ENCODE assay signal across 16 cellular contexts in genomic region chr11:16030664-16031063, GRCh38.
DNase-seq lines count a peak whose midpoint lies in the region; ATAC-seq and TF ChIP-seq lines count a peak whose summit lies in the region.
"Had no signal": no experiment of that assay in that cellular context is flagged by ENCODE, and none has a peak within 500 bp of the region (broad histone marks: within the 10 kb centered on the region; RNA-seq: fewer than 3 reads in every experiment).

No MANE protein-coding gene starts in this region.

- no peak overlapping the region for H3K4me2 ChIP-seq in IMR-90 (ENCODE audit: low read depth, low read length)
- H3K4me2 ChIP-seq: BLaER1 had no signal

- H3K27ac ChIP-seq in A673 (ENCODE audit: low read depth, low read length, poor library complexity, severe bottlenecking) (peak overlapping the region; percentile 40), IMR-90 (ENCODE audit: insufficient read depth, low read length) (no peak overlapping the region)
- H3K27ac ChIP-seq: 22Rv1, BLaER1 had no signal

- H4K5ac ChIP-seq in IMR-90 (ENCODE audit: low read depth, low read length), result no peak overlapping the region

- no peak overlapping the region for H3K14ac ChIP-seq in IMR-90 (replicated peaks; ENCODE audit: low read depth, low read length)

- H2BK120ac ChIP-seq in IMR-90 (ENCODE audit: low read depth, low read length), result no peak overlapping the region

- POLR2A ChIA-PET in A673 (lab: Charles Lee; ENCODE audit: low non-redundant PET) (interaction anchor here (0.6 kb wide), 3 partner anchors 8 to 318 kb away, joined by 3 to 5 read pairs (median 4); no protein-coding TSS in a partner anchor), IMR-90 (lab: Charles Lee; ENCODE audit: unreplicated experiment) (no interaction called here), GM10248 (lab: Yijun Ruan, JAX) (no interaction called here)

- DNase-seq in A673 (ENCODE audit: low spot score) (no peak), IMR-90 (peak; percentile 12), OCI-M1 (lab: John Stamatoyannopoulos, UW) (peak; percentile 11), fibroblast of villous mesenchyme (ENCODE audit: low read depth) (peak; percentile 11), OCI-M2 (lab: John Stamatoyannopoulos, UW; ENCODE audit: unreplicated experiment) (no peak), HuH-7 (ENCODE audit: low spot score) (no peak), GM10248 (ENCODE audit: extremely low spot score) (no peak), Right ventricle myocardium inferior (ENCODE audit: missing footprints) (no peak)
- DNase-seq: AML-193; Caco-2; CD8-positive, alpha-beta memory T cell; DMS53; HCEC 1CT; HFFc6 had no signal

- intact Hi-C loops in A673 (cut with micrococcal nuclease; ENCODE audit: unreplicated experiment), result no loop called here
- intact Hi-C loops in IMR-90 (cut with micrococcal nuclease), result no loop called here
- intact Hi-C loops in Right ventricle myocardium inferior (cut with DNase I), result no loop called here

- H3K4me1 ChIP-seq in A673 (ENCODE audit: insufficient read depth, low read length, poor library complexity, severe bottlenecking) (peaks cover 13% of the 10 kb centered on the region), IMR-90 (ENCODE audit: control insufficient read depth, insufficient read depth, low read length) (0 out of 2 replicates have a peak, but pooled peaks cover 2% of the 10 kb centered on the region)
- H3K4me1 ChIP-seq: BLaER1, Caco-2 had no signal

- ATAC-seq in IMR-90 (ENCODE audit: low read depth), result peak; percentile 69
- no peak for ATAC-seq in Right ventricle myocardium inferior

- CTCF ChIA-PET in A673 (lab: Charles Lee) (no interaction called here), IMR-90 (lab: Yijun Ruan, JAX) (interaction anchor here (1.0 kb wide), 1 partner anchor 59 kb away, joined by 3 read pairs; no protein-coding TSS in a partner anchor), GM10248 (lab: Yijun Ruan, JAX) (interaction anchor here (1.1 to 2.2 kb wide), 3 partner anchors 10 to 17 kb away, joined by 3 to 6 read pairs (median 5); no protein-coding TSS in a partner anchor)

- H2BK15ac ChIP-seq in IMR-90 (ENCODE audit: low read depth, low read length), result no peak overlapping the region

- no TSS peak for BruUV-seq in A673 (replicated peaks; lab: Mats Ljungman, UMichigan)
- BruUV-seq in IMR-90 (replicated peaks; lab: Mats Ljungman, UMichigan), result no TSS peak

- H3K56ac ChIP-seq in IMR-90 (ENCODE audit: extremely low read depth, insufficient read depth, low read length), result no peak overlapping the region

- no peak overlapping the region for H2BK20ac ChIP-seq in IMR-90 (ENCODE audit: low read depth, low read length)

- H4K91ac ChIP-seq in IMR-90 (ENCODE audit: insufficient read depth, low read depth, low read length), result no peak overlapping the region

- TF ChIP-seq POLR2A in IMR-90 (IDR thresholded peaks at IDR 0.05; ENCODE audit: low read depth, low read length), result no peak

- H2AK5ac ChIP-seq in IMR-90 (ENCODE audit: low read depth, low read length), result no peak overlapping the region

- no peak overlapping the region for H4K8ac ChIP-seq in IMR-90 (ENCODE audit: low read depth in 2 of 2, low read length in 2 of 2)

- dilution Hi-C loops in IMR-90 (cut with HindIII; ENCODE audit: low sequenced_read_pairs, unreplicated experiment), result no loop called here

- TF ChIP-seq RAD21 in IMR-90 (IDR thresholded peaks at IDR 0.05; ENCODE audit: low read length), result no peak

- no peaks in the 10 kb centered on the region for H3K9me3 ChIP-seq in A673 (ENCODE audit: low read depth, low read length, poor library complexity, severe bottlenecking)
- H3K9me3 ChIP-seq in IMR-90 (ENCODE audit: control insufficient read depth, insufficient read depth, low read length), result no peaks in the 10 kb centered on the region
- H3K9me3 ChIP-seq: BLaER1, Caco-2 had no signal

- in situ Hi-C loops in IMR-90 (cut with MboI; ENCODE audit: low sequenced_read_pairs), result no loop called here

- WGBS in IMR-90 (ENCODE audit: extremely low coverage in 2 of 2, insufficient read length in 1 of 2), 2 experiments, result no CpG with 5 or more reads among the region's 1 CpG

- H3K36me3 ChIP-seq in A673 (ENCODE audit: insufficient read depth, low read length, poor library complexity, severe bottlenecking), result no peaks in the 10 kb centered on the region
- H3K36me3 ChIP-seq in IMR-90 (ENCODE audit: control insufficient read depth, insufficient read depth, low read length), result no peaks in the 10 kb centered on the region
- H3K36me3 ChIP-seq: BLaER1 had no signal

- H2BK5ac ChIP-seq in IMR-90 (ENCODE audit: low read depth, low read length, poor library complexity, severe bottlenecking), result no peak overlapping the region

- no peak overlapping the region for H3K18ac ChIP-seq in IMR-90 (ENCODE audit: low read depth, low read length)

- no peak overlapping the region for H3K4ac ChIP-seq in IMR-90 (ENCODE audit: low read depth, low read length)

- H4K20me1 ChIP-seq in IMR-90 (ENCODE audit: insufficient read depth, low read length), result no peaks in the 10 kb centered on the region
- H4K20me1 ChIP-seq: BLaER1 had no signal

- no peak overlapping the region for H2AK9ac ChIP-seq in IMR-90 (replicated peaks; ENCODE audit: low read depth, low read length, poor library complexity)

- H3K27me3 ChIP-seq in A673 (replicated peaks; ENCODE audit: insufficient read depth, low read depth, low read length, poor library complexity) (no peaks in the 10 kb centered on the region), IMR-90 (ENCODE audit: control insufficient read depth, insufficient read depth, low read length) (no peaks in the 10 kb centered on the region)
- H3K27me3 ChIP-seq: BLaER1 had no signal

- 0 out of 2 replicates have a peak, but pooled peaks cover 4% of the 10 kb centered on the region for H3K9me1 ChIP-seq in IMR-90 (ENCODE audit: insufficient read depth, low read length)

- H3K9ac ChIP-seq in IMR-90 (ENCODE audit: low read depth, low read length), result no peak overlapping the region
- H3K9ac ChIP-seq: BLaER1 had no signal

- H3K4me3 ChIP-seq in A673 (ENCODE audit: low read depth, low read length, poor library complexity, severe bottlenecking) (no peak overlapping the region), IMR-90 (ENCODE audit: insufficient read depth, low read depth, low read length) (no peak overlapping the region), fibroblast of villous mesenchyme (ENCODE audit: low read depth, low read length) (no peak overlapping the region)
- H3K4me3 ChIP-seq: BLaER1 had no signal

- TF ChIP-seq CTCF in A673 (conservative IDR thresholded peaks at IDR 0.05; ENCODE audit: low read depth, low read length) (no peak), IMR-90 (conservative IDR thresholded peaks at IDR 0.05; ENCODE audit: low read depth, low read length) (no peak), fibroblast of villous mesenchyme (IDR thresholded peaks at IDR 0.05; ENCODE audit: insufficient read depth, low read depth, low read length) (no peak), GM10248 (IDR thresholded peaks at IDR 0.05; ENCODE audit: control extremely low read depth, extremely low read depth, low read depth, missing control alignments) (no peak)

- no peaks in the 10 kb centered on the region for H3K79me1 ChIP-seq in IMR-90 (ENCODE audit: low read depth in 1 of 2, low read length in 2 of 2)

- H2AFZ ChIP-seq in IMR-90 (replicated peaks; ENCODE audit: low read length, poor library complexity), result no peak overlapping the region

- no peak overlapping the region for H3K23ac ChIP-seq in IMR-90 (ENCODE audit: low read depth, low read length)

TF ChIP-seq in IMR-90, 13 proteins besides CTCF, POLR2A, EP300 and RAD21:
- TF ChIP-seq SMC3 (IDR thresholded peaks at IDR 0.05; ENCODE audit: low read depth, low read length) (no peak), RCOR1 (IDR thresholded peaks at IDR 0.05; ENCODE audit: insufficient replicate concordance, low read length) (no peak), USF2 (IDR thresholded peaks at IDR 0.05; ENCODE audit: low read depth, low read length) (no peak), MXI1 (IDR thresholded peaks at IDR 0.05; ENCODE audit: borderline replicate concordance, low read depth, low read length) (no peak), BHLHE40 (IDR thresholded peaks at IDR 0.05; ENCODE audit: low read depth, low read length) (no peak), FOS (IDR thresholded peaks at IDR 0.05; ENCODE audit: low read depth, low read length) (no peak), CHD1 (IDR thresholded peaks at IDR 0.05; ENCODE audit: low read depth, low read length) (no peak), MAFK (IDR thresholded peaks at IDR 0.05; ENCODE audit: low read depth, low read length) (0 out of 2 replicates have a peak, but pooled peaks have one; percentile 16)

Comparison
In these comparisons a context has a peak if more than half of its experiments do, and no peak if none do; other contexts are left out.
1. DNase-seq: peak in IMR-90 (single experiment), OCI-M1 (single experiment) and fibroblast of villous mesenchyme (single experiment); none in A673 (single experiment), OCI-M2 (single experiment), HuH-7 (single experiment), GM10248 (single experiment) and Right ventricle myocardium inferior (single experiment).